In genomic region chr4:98664959-98665358, GRCh38 we compare ENCODE assay signal across 1 cellular context.
A peak's percentile ranks its signal among the peaks of the same experiment; 100 is the strongest.
TF ChIP-seq lines count a peak whose summit lies in the region.

No MANE protein-coding gene starts in this region.

TF ChIP-seq in K562, 482 proteins besides CTCF, POLR2A, EP300 and RAD21:
- TF ChIP-seq VEZF1 (CRISPR knock-in tag; IDR thresholded peaks at IDR 0.05) (no peak), CBX3 (IDR thresholded peaks at IDR 0.05; ENCODE audit: borderline replicate concordance in 1 of 2, low read length in 2 of 2) (peak in 1 of 2 experiments; percentile 56; a peak in 1 of 3 replicates), CEBPZ (IDR thresholded peaks at IDR 0.05; ENCODE audit: borderline replicate concordance, low read depth, low read length) (peak; percentile 32; the same call in 1 of the 2 replicates)
TF ChIP-seq in K562: peak in this region for 2.
